ENCODE assay signal across 1 cellular context in the genomic region with DNA sequence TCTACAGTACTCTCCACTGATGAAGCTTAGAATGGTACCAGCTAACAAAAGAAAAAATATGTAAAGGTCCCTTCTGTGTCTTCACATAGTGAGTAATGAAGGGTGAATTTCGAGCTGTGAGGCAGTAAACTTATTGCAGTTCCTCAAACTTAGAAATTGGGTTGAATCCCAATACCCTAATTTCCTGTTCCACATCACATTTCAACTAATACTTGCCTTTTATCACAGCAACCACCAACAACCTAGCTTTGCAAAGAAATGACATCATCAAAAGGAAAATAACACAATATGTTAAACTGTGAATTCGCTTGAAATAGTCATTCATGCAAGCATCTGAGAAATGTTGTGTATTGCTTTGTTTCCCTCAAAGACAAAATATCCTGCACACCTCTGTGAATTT.
A peak's percentile ranks its signal among the peaks of the same experiment; 100 is the strongest.
TF ChIP-seq lines count a peak whose summit lies in the region.

No MANE protein-coding gene starts in this region.

TF ChIP-seq in HepG2, 621 proteins besides CTCF, POLR2A, EP300 and RAD21 (continued from another document):
- TF ChIP-seq ATF7 (IDR thresholded peaks at IDR 0.05) = peak; percentile 94
- TF ChIP-seq ATF7 (CRISPR knock-in tag; IDR thresholded peaks at IDR 0.05) = no peak
